Comparison of ENCODE assay signal across 1 cellular context in the genomic region with DNA sequence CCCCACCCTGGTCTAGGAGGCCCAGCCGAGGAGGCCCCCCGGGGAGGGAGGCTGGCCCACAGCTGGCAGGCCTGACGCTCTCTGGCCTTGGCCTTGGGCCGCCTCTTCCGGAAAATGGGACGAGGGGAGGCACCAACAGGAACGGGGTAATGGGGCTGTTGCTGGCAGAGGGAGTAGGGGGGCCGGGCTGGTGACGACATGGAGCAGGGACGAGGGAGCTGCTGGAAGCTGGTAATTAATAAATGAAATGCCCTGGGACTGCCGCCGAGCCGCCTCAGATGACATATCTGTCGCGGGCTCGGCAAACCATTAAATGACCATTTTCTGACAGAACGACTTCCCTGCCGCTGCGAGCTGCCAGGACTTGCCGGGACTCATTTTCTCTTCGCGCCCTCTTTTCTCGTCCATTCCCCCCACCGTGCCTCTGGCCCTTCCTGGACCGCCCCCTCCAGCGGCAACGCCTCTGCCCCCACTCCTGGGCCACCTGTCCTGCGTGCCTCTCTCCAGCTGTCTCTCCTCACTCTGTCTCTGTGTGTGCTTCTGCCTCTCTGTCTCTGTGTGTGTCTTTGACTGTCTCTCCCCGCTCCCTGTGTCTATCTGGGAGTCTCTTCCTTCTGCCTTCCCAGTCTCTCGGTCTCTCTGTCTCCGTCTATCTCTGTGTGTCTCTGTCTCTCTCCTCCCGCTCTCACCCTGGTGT.
TF ChIP-seq lines count a peak whose summit lies in the region.

No MANE protein-coding gene starts in this region.

TF ChIP-seq in WTC11, 78 proteins besides CTCF, POLR2A, EP300 and RAD21 (continued from another document):
- TF ChIP-seq ZNF416 (CRISPR knock-in tag; IDR thresholded peaks at IDR 0.05) (no peak), RORB (CRISPR knock-in tag; IDR thresholded peaks at IDR 0.05) (no peak), TEAD1 (CRISPR knock-in tag; IDR thresholded peaks at IDR 0.05) (no peak), ETV6 (CRISPR knock-in tag; IDR thresholded peaks at IDR 0.05) (no peak), NR2C2 (CRISPR knock-in tag; IDR thresholded peaks at IDR 0.05) (no peak)
- TF ChIP-seq, protein P1, sequence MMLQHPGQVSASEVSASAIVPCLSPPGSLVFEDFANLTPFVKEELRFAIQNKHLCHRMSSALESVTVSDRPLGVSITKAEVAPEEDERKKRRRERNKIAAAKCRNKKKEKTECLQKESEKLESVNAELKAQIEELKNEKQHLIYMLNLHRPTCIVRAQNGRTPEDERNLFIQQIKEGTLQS (CRISPR knock-in tag; conservative IDR thresholded peaks at IDR 0.05): no peak
